Comparison of ENCODE assay signal across 13 cellular contexts in genomic region chr7:47610506-47611044, GRCh38. TPM values are rescaled to one million over a fixed set of nuclear protein-coding genes. Genes with fewer than 3 reads are reported as not detected.
DNase-seq lines count a peak whose midpoint lies in the region; ATAC-seq, FAIRE-seq and TF ChIP-seq lines count a peak whose summit lies in the region.
"Had no signal": no experiment of that assay in that cellular context is flagged by ENCODE, and none has a peak within 500 bp of the region (broad histone marks: within the 10 kb centered on the region; RNA-seq: fewer than 3 reads in every experiment).

No MANE protein-coding gene starts in this region.

- peak; percentile 93 to 95; a peak in 4 of 5 replicates for TF ChIP-seq EP300 in A549 (IDR thresholded peaks at IDR 0.05)

- peak; percentile 94 for FAIRE-seq in A549 (lab: Jason Lieb, UNC)
- FAIRE-seq: endothelial cell of umbilical vein, GM12891 had no signal

- H3K36me3 Mint-ChIP-seq in nephron (ENCODE audit: low read depth) = no peaks in the 10 kb centered on the region

- peak; percentile 44 to 71 for TF ChIP-seq RAD21 in A549 (conservative IDR thresholded peaks at IDR 0.05 in 1 of 2, IDR thresholded peaks at IDR 0.05 in 1 of 2)

- H3K4me1 Mint-ChIP-seq in nephron = peaks cover 26% of the 10 kb centered on the region

- CTCF ChIA-PET in A549 (lab: Yijun Ruan, JAX) = interaction anchor here (0.6 to 1.8 kb wide), 11 partner anchors 9 to 334 kb away, joined by 3 to 8 read pairs (median 4); partner anchors contain the start of gene TNS3

- ATAC-seq in A549 (peak; percentile 83 to 91), GM21737 (IDR thresholded peaks at IDR 0.05; ENCODE audit: unreplicated experiment) (no peak), HG03095 (IDR thresholded peaks at IDR 0.05; ENCODE audit: unreplicated experiment) (no peak), GM21390 (IDR thresholded peaks at IDR 0.05; ENCODE audit: unreplicated experiment) (no peak)

- 1% methylated on average over 4 of the region's 4 CpGs for WGBS in A549 (ENCODE audit: missing lambda C conversion rate)

- TF ChIP-seq CTCF in A549 (IDR thresholded peaks at IDR 0.05) (no peak), nephron (IDR thresholded peaks at IDR 0.05; ENCODE audit: unreplicated experiment in 3 of 3) (no peak)

- peak; percentile 18 to 94 for DNase-seq in A549 (ENCODE audit: low read depth in 1 of 2, low spot score in 1 of 2)
- DNase-seq in NCI-H226 = peak; percentile 48
- peak; percentile 96 for DNase-seq in fibroblast of gingiva (ENCODE audit: low read depth)
- DNase-seq in GM19240 (ENCODE audit: insufficient read length, low spot score) = no peak
- DNase-seq: GOT3, NCI-H2227 treated with DMSO at 0.1 percent for 48 hours had no signal

- H3K27me3 Mint-ChIP-seq in nephron (ENCODE audit: low read depth) = peaks cover 4% of the 10 kb centered on the region

- H3K4me3 Mint-ChIP-seq in nephron = no peak overlapping the region
- H3K4me3 Mint-ChIP-seq: T-helper 1 cell treated with Interleukin-12 subunit alpha and Interleukin-12 subunit beta and Interleukin-4 antibody, amounts not matched to agents 30 μg/mL and 1 μg/mL, for 36 hours had no signal

- no peak overlapping the region for H3K4me3 ChIP-seq in A549

- H3K9me3 ChIP-seq in A549 = no peaks in the 10 kb centered on the region

- peak overlapping the region; percentile 73 to 95 (median 92) for H3K27ac Mint-ChIP-seq in nephron
- H3K27ac Mint-ChIP-seq: T-helper 1 cell treated with Interleukin-12 subunit alpha and Interleukin-12 subunit beta and Interleukin-4 antibody, amounts not matched to agents 30 μg/mL and 1 μg/mL, for 36 hours had no signal

- H3K4me1 ChIP-seq in A549 = peaks cover 74% of the 10 kb centered on the region

- POLR2A ChIA-PET in A549 (lab: Yijun Ruan, JAX) = interaction anchor here (0.5 to 2.3 kb wide), 13 partner anchors 10 to 176 kb away, joined by 3 to 16 read pairs (median 8); partner anchors contain the start of gene TNS3

- H3K4me2 ChIP-seq in A549 = peak overlapping the region; percentile 76

- peak overlapping the region; percentile 99 for H3K27ac ChIP-seq in A549

- TF ChIP-seq POLR2A in A549 (IDR thresholded peaks at IDR 0.05; ENCODE audit: low read length) = no peak

- no peaks in the 10 kb centered on the region for H3K9me3 Mint-ChIP-seq in nephron
- H3K9me3 Mint-ChIP-seq: T-helper 1 cell treated with Interleukin-12 subunit alpha and Interleukin-12 subunit beta and Interleukin-4 antibody, amounts not matched to agents 30 μg/mL and 1 μg/mL, for 36 hours had no signal

TF ChIP-seq in A549, 52 proteins besides CTCF, POLR2A, EP300 and RAD21:
- TF ChIP-seq E2F6 (IDR thresholded peaks at IDR 0.05; ENCODE audit: borderline replicate concordance, low read depth) = peak; percentile 64; the same call in 1 of the 2 replicates
- TF ChIP-seq NFE2L2 (conservative IDR thresholded peaks at IDR 0.05; ENCODE audit: low read length) = no peak
- no peak for TF ChIP-seq PHF8 (IDR thresholded peaks at IDR 0.05; ENCODE audit: borderline replicate concordance, low read depth)
- peak; percentile 41; the same call in 1 of the 2 replicates for TF ChIP-seq FOSL2 (IDR thresholded peaks at IDR 0.05)
- peak; percentile 71 for TF ChIP-seq FOSL2 (CRISPR knock-in tag; IDR thresholded peaks at IDR 0.05)
- peak; percentile 67 for TF ChIP-seq HES2 (IDR thresholded peaks at IDR 0.05)
- peak; percentile 93 to 97 for TF ChIP-seq CEBPB (IDR thresholded peaks at IDR 0.05)
- TF ChIP-seq ZSCAN20 (CRISPR knock-in tag; IDR thresholded peaks at IDR 0.05) = peak; percentile 13; the same call in 1 of the 2 replicates
- TF ChIP-seq REST (IDR thresholded peaks at IDR 0.05) = no peak
- TF ChIP-seq BCL3 (IDR thresholded peaks at IDR 0.05) = peak; percentile 92
- no peak for TF ChIP-seq POLR2AphosphoS2 (conservative IDR thresholded peaks at IDR 0.05; ENCODE audit: low read length)
- peak; percentile 89 to 92 for TF ChIP-seq JUN (IDR thresholded peaks at IDR 0.05)
- TF ChIP-seq JUNB (IDR thresholded peaks at IDR 0.05) = peak; percentile 68; the same call in 1 of the 2 replicates
- 0 out of 2 replicates have a peak, but pooled peaks have one; percentile 54 for TF ChIP-seq RARB (CRISPR knock-in tag; IDR thresholded peaks at IDR 0.05)
- no peak for TF ChIP-seq KDM5A (IDR thresholded peaks at IDR 0.05)
- TF ChIP-seq EHF (CRISPR knock-in tag; IDR thresholded peaks at IDR 0.05) = peak; percentile 8; the same call in 1 of the 2 replicates
- TF ChIP-seq HOXB13 (CRISPR knock-in tag; IDR thresholded peaks at IDR 0.05; ENCODE audit: low read depth) = peak; percentile 24; the same call in 1 of the 2 replicates
- TF ChIP-seq SMC3 (IDR thresholded peaks at IDR 0.05) = peak; percentile 64
- TF ChIP-seq MAX (IDR thresholded peaks at IDR 0.05) = peak; percentile 41; the same call in 1 of the 2 replicates
- peak; percentile 93 for TF ChIP-seq GATA3 (IDR thresholded peaks at IDR 0.05; ENCODE audit: borderline replicate concordance)
- TF ChIP-seq FOXS1 (CRISPR knock-in tag; IDR thresholded peaks at IDR 0.05) = 0 out of 2 replicates have a peak, but pooled peaks have one; percentile 12

RNA-seq across cellular contexts. Expression of gene TNS3, which starts 28.7 kb away (rescaled TPM):
- polyA plus RNA-seq in A549 (2011; rRNA removed) = 134 and 137 TPM in 2 replicates
- 80.9 and 113 TPM in 2 replicates for polyA plus RNA-seq in A549 (2012; cell fraction: cytosol; rRNA removed)
- 217 and 283 TPM in 2 replicates for polyA plus RNA-seq in A549 (2012; cell fraction: nucleus; rRNA removed)
- 107 to 122 TPM (median 107 TPM) in 3 replicates for polyA plus RNA-seq in A549 (2017; fragmentation: RNase III; extraction: RNeasy Plus Mini Kit Qiagen cat#74134 plus additional on column Dnase treatment)
- polyA minus RNA-seq in A549 (2011; rRNA and poly(A)+ RNA removed) = 438 and 510 TPM in 2 replicates

Comparison
In these comparisons a context has a peak if more than half of its experiments do, and no peak if none do; other contexts are left out.
1. ATAC-seq: peak in A549 (2 of 2); none in GM21737 (single experiment), HG03095 (single experiment) and GM21390 (single experiment).